Comparison of ENCODE assay signal across 2 cellular contexts in genomic region chr22:24323695-24324094, GRCh38.
TF ChIP-seq lines count a peak whose summit lies in the region.

No MANE protein-coding gene starts in this region.

TF ChIP-seq in A549, 52 proteins besides CTCF, POLR2A, EP300 and RAD21:
- TF ChIP-seq RFX5 (IDR thresholded peaks at IDR 0.05) (no peak), NPAS2 (CRISPR knock-in tag; IDR thresholded peaks at IDR 0.05; ENCODE audit: borderline replicate concordance) (no peak), HDAC2 (IDR thresholded peaks at IDR 0.05) (no peak), HOXA7 (CRISPR knock-in tag; IDR thresholded peaks at IDR 0.05) (no peak), ESRRA (IDR thresholded peaks at IDR 0.05; ENCODE audit: borderline replicate concordance, low read length) (no peak)

TF ChIP-seq in HepG2, 621 proteins besides CTCF, POLR2A, EP300 and RAD21 (continues in another document):
- TF ChIP-seq SRSF9 (IDR thresholded peaks at IDR 0.05; ENCODE audit: borderline replicate concordance, insufficient read depth, low read depth, low read length, poor library complexity, severe bottlenecking) (no peak), ATF7 (IDR thresholded peaks at IDR 0.05) (peak; percentile 86), ATF7 (CRISPR knock-in tag; IDR thresholded peaks at IDR 0.05) (no peak), FOSL1 (CRISPR knock-in tag; IDR thresholded peaks at IDR 0.05; ENCODE audit: borderline replicate concordance) (no peak), SAP130 (CRISPR knock-in tag; IDR thresholded peaks at IDR 0.05; ENCODE audit: low read depth) (0 out of 2 replicates have a peak, but pooled peaks have one; percentile 12), FOXA3 (CRISPR knock-in tag; IDR thresholded peaks at IDR 0.05) (peak; percentile 7; the same call in 1 of the 2 replicates), HMG20B (CRISPR knock-in tag; conservative IDR thresholded peaks at IDR 0.05) (no peak), NR2F1 (CRISPR knock-in tag; IDR thresholded peaks at IDR 0.05) (no peak), KMT2B (CRISPR knock-in tag; IDR thresholded peaks at IDR 0.05) (no peak), PITX1 (CRISPR knock-in tag; IDR thresholded peaks at IDR 0.05) (no peak), ZMYM4 (CRISPR knock-in tag; IDR thresholded peaks at IDR 0.05) (no peak), HNRNPUL1 (IDR thresholded peaks at IDR 0.05; ENCODE audit: low read depth, low read length) (peak; percentile 87), CREB1 (IDR thresholded peaks at IDR 0.05) (peak; percentile 12; the same call in 1 of the 2 replicates), CREB1 (CRISPR knock-in tag; IDR thresholded peaks at IDR 0.05) (no peak), PAXIP1 (CRISPR knock-in tag; conservative IDR thresholded peaks at IDR 0.05) (peak; percentile 54), ZFP82 (CRISPR knock-in tag; IDR thresholded peaks at IDR 0.05; ENCODE audit: borderline replicate concordance) (no peak), CAMTA2 (CRISPR knock-in tag; IDR thresholded peaks at IDR 0.05; ENCODE audit: borderline replicate concordance) (no peak), ZNF180 (CRISPR knock-in tag; IDR thresholded peaks at IDR 0.05; ENCODE audit: borderline replicate concordance, low read depth) (no peak), SSRP1 (CRISPR knock-in tag; IDR thresholded peaks at IDR 0.05) (no peak), ZNF335 (CRISPR knock-in tag; IDR thresholded peaks at IDR 0.05) (no peak), FOXP1 (IDR thresholded peaks at IDR 0.05) (no peak), FOXP1 (CRISPR knock-in tag; IDR thresholded peaks at IDR 0.05) (0 out of 2 replicates have a peak, but pooled peaks have one; percentile 11), MED8 (CRISPR knock-in tag; IDR thresholded peaks at IDR 0.05; ENCODE audit: insufficient replicate concordance) (no peak), ZBTB39 (CRISPR knock-in tag; IDR thresholded peaks at IDR 0.05) (no peak), TOPORS (CRISPR knock-in tag; IDR thresholded peaks at IDR 0.05) (no peak), ZNF354B (CRISPR knock-in tag; IDR thresholded peaks at IDR 0.05) (no peak), ZNF598 (CRISPR knock-in tag; IDR thresholded peaks at IDR 0.05; ENCODE audit: borderline replicate concordance) (no peak), HINFP (CRISPR knock-in tag; IDR thresholded peaks at IDR 0.05; ENCODE audit: low read depth) (no peak)
- TF ChIP-seq, protein P1, sequence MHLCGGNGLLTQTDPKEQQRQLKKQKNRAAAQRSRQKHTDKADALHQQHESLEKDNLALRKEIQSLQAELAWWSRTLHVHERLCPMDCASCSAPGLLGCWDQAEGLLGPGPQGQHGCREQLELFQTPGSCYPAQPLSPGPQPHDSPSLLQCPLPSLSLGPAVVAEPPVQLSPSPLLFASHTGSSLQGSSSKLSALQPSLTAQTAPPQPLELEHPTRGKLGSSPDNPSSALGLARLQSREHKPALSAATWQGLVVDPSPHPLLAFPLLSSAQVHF (CRISPR knock-in tag; IDR thresholded peaks at IDR 0.05): no peak
- TF ChIP-seq, protein P2, sequence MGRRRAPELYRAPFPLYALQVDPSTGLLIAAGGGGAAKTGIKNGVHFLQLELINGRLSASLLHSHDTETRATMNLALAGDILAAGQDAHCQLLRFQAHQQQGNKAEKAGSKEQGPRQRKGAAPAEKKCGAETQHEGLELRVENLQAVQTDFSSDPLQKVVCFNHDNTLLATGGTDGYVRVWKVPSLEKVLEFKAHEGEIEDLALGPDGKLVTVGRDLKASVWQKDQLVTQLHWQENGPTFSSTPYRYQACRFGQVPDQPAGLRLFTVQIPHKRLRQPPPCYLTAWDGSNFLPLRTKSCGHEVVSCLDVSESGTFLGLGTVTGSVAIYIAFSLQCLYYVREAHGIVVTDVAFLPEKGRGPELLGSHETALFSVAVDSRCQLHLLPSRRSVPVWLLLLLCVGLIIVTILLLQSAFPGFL (CRISPR knock-in tag; IDR thresholded peaks at IDR 0.05): no peak
- TF ChIP-seq, protein P3, sequence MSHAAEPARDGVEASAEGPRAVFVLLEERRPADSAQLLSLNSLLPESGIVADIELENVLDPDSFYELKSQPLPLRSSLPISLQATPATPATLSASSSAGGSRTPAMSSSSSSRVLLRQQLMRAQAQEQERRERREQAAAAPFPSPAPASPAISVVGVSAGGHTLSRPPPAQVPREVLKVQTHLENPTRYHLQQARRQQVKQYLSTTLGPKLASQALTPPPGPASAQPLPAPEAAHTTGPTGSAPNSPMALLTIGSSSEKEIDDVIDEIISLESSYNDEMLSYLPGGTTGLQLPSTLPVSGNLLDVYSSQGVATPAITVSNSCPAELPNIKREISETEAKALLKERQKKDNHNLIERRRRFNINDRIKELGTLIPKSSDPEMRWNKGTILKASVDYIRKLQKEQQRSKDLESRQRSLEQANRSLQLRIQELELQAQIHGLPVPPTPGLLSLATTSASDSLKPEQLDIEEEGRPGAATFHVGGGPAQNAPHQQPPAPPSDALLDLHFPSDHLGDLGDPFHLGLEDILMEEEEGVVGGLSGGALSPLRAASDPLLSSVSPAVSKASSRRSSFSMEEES (CRISPR knock-in tag; IDR thresholded peaks at IDR 0.05): no peak
- TF ChIP-seq, protein P4, sequence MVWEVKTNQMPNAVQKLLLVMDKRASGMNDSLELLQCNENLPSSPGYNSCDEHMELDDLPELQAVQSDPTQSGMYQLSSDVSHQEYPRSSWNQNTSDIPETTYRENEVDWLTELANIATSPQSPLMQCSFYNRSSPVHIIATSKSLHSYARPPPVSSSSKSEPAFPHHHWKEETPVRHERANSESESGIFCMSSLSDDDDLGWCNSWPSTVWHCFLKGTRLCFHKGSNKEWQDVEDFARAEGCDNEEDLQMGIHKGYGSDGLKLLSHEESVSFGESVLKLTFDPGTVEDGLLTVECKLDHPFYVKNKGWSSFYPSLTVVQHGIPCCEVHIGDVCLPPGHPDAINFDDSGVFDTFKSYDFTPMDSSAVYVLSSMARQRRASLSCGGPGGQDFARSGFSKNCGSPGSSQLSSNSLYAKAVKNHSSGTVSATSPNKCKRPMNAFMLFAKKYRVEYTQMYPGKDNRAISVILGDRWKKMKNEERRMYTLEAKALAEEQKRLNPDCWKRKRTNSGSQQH (CRISPR knock-in tag; IDR thresholded peaks at IDR 0.05; ENCODE audit: low read depth): no peak
- TF ChIP-seq, protein P5, sequence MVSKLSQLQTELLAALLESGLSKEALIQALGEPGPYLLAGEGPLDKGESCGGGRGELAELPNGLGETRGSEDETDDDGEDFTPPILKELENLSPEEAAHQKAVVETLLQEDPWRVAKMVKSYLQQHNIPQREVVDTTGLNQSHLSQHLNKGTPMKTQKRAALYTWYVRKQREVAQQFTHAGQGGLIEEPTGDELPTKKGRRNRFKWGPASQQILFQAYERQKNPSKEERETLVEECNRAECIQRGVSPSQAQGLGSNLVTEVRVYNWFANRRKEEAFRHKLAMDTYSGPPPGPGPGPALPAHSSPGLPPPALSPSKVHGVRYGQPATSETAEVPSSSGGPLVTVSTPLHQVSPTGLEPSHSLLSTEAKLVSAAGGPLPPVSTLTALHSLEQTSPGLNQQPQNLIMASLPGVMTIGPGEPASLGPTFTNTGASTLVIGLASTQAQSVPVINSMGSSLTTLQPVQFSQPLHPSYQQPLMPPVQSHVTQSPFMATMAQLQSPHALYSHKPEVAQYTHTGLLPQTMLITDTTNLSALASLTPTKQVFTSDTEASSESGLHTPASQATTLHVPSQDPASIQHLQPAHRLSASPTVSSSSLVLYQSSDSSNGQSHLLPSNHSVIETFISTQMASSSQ (IDR thresholded peaks at IDR 0.05; ENCODE audit: low read depth): peak; percentile 66; the same call in 1 of the 2 replicates
- TF ChIP-seq, protein P5 (CRISPR knock-in tag; IDR thresholded peaks at IDR 0.05; ENCODE audit: borderline replicate concordance): no peak
- TF ChIP-seq, protein P6, sequence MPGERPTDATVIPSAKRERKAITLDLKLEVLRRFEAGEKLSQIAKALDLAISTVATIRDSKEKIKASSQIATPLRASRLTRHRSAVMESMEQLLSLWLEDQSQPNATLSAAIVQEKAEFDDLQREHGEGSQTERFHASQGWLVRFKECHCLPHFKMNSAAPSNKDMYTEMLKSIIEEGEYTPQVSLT (CRISPR knock-in tag; IDR thresholded peaks at IDR 0.05; ENCODE audit: borderline replicate concordance, low read depth): no peak
- TF ChIP-seq, protein P7, sequence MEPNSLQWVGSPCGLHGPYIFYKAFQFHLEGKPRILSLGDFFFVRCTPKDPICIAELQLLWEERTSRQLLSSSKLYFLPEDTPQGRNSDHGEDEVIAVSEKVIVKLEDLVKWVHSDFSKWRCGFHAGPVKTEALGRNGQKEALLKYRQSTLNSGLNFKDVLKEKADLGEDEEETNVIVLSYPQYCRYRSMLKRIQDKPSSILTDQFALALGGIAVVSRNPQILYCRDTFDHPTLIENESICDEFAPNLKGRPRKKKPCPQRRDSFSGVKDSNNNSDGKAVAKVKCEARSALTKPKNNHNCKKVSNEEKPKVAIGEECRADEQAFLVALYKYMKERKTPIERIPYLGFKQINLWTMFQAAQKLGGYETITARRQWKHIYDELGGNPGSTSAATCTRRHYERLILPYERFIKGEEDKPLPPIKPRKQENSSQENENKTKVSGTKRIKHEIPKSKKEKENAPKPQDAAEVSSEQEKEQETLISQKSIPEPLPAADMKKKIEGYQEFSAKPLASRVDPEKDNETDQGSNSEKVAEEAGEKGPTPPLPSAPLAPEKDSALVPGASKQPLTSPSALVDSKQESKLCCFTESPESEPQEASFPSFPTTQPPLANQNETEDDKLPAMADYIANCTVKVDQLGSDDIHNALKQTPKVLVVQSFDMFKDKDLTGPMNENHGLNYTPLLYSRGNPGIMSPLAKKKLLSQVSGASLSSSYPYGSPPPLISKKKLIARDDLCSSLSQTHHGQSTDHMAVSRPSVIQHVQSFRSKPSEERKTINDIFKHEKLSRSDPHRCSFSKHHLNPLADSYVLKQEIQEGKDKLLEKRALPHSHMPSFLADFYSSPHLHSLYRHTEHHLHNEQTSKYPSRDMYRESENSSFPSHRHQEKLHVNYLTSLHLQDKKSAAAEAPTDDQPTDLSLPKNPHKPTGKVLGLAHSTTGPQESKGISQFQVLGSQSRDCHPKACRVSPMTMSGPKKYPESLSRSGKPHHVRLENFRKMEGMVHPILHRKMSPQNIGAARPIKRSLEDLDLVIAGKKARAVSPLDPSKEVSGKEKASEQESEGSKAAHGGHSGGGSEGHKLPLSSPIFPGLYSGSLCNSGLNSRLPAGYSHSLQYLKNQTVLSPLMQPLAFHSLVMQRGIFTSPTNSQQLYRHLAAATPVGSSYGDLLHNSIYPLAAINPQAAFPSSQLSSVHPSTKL (CRISPR knock-in tag; IDR thresholded peaks at IDR 0.05): peak; percentile 14; the same call in 1 of the 2 replicates
